In the genomic region with DNA sequence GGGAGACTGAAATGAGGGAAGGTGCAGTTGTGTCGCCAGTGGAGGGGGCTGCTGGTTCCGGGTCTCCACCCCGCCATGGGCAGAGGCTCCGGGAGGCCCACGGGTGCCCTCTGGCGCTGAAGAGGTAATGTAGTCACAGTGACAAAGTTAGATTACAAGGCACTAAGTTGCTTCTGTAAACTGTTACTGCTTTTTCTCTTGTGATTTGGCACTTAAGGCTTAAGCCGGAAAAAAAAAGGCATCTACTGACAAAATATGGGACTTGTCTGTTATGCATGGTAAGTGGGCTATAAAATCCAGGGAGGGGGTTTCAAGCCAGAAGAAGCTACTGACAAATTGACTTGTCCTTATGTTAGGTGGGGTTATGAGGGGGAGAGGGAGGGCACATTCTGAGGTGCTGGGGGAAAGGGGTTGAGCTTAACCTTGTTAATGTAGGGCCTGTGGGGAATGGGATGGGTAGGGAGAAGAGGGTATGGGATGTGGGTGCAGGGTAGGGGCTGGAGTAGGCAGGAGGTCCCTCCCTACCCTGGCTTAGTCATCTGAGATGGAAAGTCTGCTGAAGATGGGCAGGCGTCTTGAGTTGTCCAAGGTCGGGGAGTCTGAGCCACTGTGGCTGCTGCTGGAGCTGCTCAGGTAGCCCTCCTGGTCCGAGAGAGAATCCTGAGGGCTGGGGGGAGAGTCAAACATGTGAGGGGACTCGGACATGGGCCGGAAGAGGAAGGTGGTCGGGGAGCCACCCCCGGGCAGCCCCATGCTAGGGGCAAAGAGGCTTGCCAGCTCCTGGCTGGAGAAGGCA, we compare ENCODE assay signal across 1 cellular context.
TF ChIP-seq lines count a peak whose summit lies in the region.

No MANE protein-coding gene starts in this region.

TF ChIP-seq in H1, 55 proteins besides CTCF, POLR2A, EP300 and RAD21:
- TF ChIP-seq CHD1 (IDR thresholded peaks at IDR 0.05; ENCODE audit: low read depth, low read length) = no peak
- TF ChIP-seq KDM1A (IDR thresholded peaks at IDR 0.05; ENCODE audit: borderline replicate concordance, low read length) = no peak
- TF ChIP-seq POLR2AphosphoS5 (IDR thresholded peaks at IDR 0.05; ENCODE audit: low read depth, low read length) = peak; percentile 57
- TF ChIP-seq RXRA (IDR thresholded peaks at IDR 0.05; ENCODE audit: insufficient read depth, low read depth, low read length) = no peak
- 0 out of 2 replicates have a peak, but pooled peaks have one; percentile 27 for TF ChIP-seq YY1 (IDR thresholded peaks at IDR 0.05; ENCODE audit: low read depth, low read length)
- TF ChIP-seq, protein P1, sequence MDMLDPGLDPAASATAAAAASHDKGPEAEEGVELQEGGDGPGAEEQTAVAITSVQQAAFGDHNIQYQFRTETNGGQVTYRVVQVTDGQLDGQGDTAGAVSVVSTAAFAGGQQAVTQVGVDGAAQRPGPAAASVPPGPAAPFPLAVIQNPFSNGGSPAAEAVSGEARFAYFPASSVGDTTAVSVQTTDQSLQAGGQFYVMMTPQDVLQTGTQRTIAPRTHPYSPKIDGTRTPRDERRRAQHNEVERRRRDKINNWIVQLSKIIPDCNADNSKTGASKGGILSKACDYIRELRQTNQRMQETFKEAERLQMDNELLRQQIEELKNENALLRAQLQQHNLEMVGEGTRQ (IDR thresholded peaks at IDR 0.05; ENCODE audit: low read length) = peak; percentile 26; the same call in 1 of the 2 replicates
- TF ChIP-seq CBX8 (IDR thresholded peaks at IDR 0.05; ENCODE audit: borderline replicate concordance, low read depth, low read length) = no peak
